In the genomic region with DNA sequence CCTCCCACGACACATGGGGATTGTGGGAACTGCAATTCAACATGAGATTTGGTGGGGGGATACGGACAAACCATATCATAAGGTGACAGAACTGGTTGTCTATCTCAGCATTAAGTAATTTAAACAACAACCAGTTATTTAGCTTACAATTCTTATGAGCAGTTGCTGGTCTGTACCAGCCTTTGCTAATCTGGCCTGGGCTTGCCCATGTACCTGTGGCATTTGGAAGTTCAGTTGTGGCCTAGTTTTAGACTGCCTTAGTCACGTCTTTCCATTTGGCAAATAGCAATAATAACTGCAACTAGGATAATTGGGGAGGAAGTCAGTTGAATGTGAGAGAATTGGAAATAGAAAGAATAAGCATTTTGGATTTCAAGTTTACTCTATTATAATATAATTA, we compare ENCODE assay signal across 28 cellular contexts.
"Had no signal": no experiment of that assay in that cellular context is flagged by ENCODE, and none has a peak within 500 bp of the region (broad histone marks: within the 10 kb centered on the region; RNA-seq: fewer than 3 reads in every experiment).

No MANE protein-coding gene starts in this region.

- H3K9me3 ChIP-seq: lower lobe of right lung, mucosa of descending colon, ovary, right atrium auricular region, right lobe of liver, testis, thyroid gland, transverse colon, upper lobe of left lung, vagina had no signal

- FAIRE-seq: kidney had no signal

- ATAC-seq: left colon; left lung; lower lobe of right lung; mucosa of descending colon; naive thymus-derived CD4-positive, alpha-beta T cell; natural killer cell treated with Interleukin-12 subunit alpha and Interleukin-12 subunit beta and Interleukin-15 and Interleukin-18, amount 100 ng/mL, for 72 hours; right lobe of liver; stimulated activated memory B cell treated with anti-CD40 and anti-IgM and Interleukin-4, amounts not matched to agents 10 μg/mL and 1 μg/mL and 100 μg/mL, for 72 hours; stimulated activated naive CD8-positive, alpha-beta T cell treated with anti-CD3 and anti-CD28 coated beads, Interleukin-15, amount 100 ng/mL, for 72 hours had no signal

- H3K27ac ChIP-seq: left lung, lower lobe of right lung, ovary, right atrium auricular region, right lobe of liver, testis, thyroid gland, transverse colon, upper lobe of left lung, vagina had no signal

- H3K4me3 ChIP-seq: left lung, lower lobe of right lung, mucosa of descending colon, ovary, right atrium auricular region, right lobe of liver, smooth muscle cell, testis, thyroid gland, transverse colon, upper lobe of left lung, vagina had no signal

- H3K4me1 ChIP-seq: left lung, lower lobe of right lung, right atrium auricular region, right lobe of liver, testis, thyroid gland, transverse colon, upper lobe of left lung had no signal

- H3K27ac Mint-ChIP-seq: naive thymus-derived CD4-positive, alpha-beta T cell; natural killer cell treated with Interleukin-12 subunit alpha and Interleukin-12 subunit beta and Interleukin-15 and Interleukin-18, amount 100 ng/mL, for 72 hours; progenitor cell of endocrine pancreas; stimulated activated memory B cell treated with anti-CD40 and anti-IgM and Interleukin-4, amounts not matched to agents 10 μg/mL and 1 μg/mL and 100 μg/mL, for 72 hours; stimulated activated naive CD8-positive, alpha-beta T cell treated with anti-CD3 and anti-CD28 coated beads, Interleukin-15, amount 100 ng/mL, for 72 hours had no signal

- H3K36me3 Mint-ChIP-seq: naive thymus-derived CD4-positive, alpha-beta T cell; stimulated activated memory B cell treated with anti-CD40 and anti-IgM and Interleukin-4, amounts not matched to agents 10 μg/mL and 1 μg/mL and 100 μg/mL, for 72 hours had no signal

- H3K4me1 Mint-ChIP-seq: naive thymus-derived CD4-positive, alpha-beta T cell; stimulated activated memory B cell treated with anti-CD40 and anti-IgM and Interleukin-4, amounts not matched to agents 10 μg/mL and 1 μg/mL and 100 μg/mL, for 72 hours; stimulated activated naive CD8-positive, alpha-beta T cell treated with anti-CD3 and anti-CD28 coated beads, Interleukin-15, amount 100 ng/mL, for 72 hours had no signal

- H3K4me3 Mint-ChIP-seq: naive thymus-derived CD4-positive, alpha-beta T cell; natural killer cell treated with Interleukin-12 subunit alpha and Interleukin-12 subunit beta and Interleukin-15 and Interleukin-18, amount 100 ng/mL, for 72 hours; stimulated activated memory B cell treated with anti-CD40 and anti-IgM and Interleukin-4, amounts not matched to agents 10 μg/mL and 1 μg/mL and 100 μg/mL, for 72 hours; stimulated activated naive CD8-positive, alpha-beta T cell treated with anti-CD3 and anti-CD28 coated beads, Interleukin-15, amount 100 ng/mL, for 72 hours had no signal

- H3K4me2 ChIP-seq: smooth muscle cell had no signal

- H3K27me3 Mint-ChIP-seq: natural killer cell treated with Interleukin-12 subunit alpha and Interleukin-12 subunit beta and Interleukin-15 and Interleukin-18, amount 100 ng/mL, for 72 hours; progenitor cell of endocrine pancreas; stimulated activated memory B cell treated with anti-CD40 and anti-IgM and Interleukin-4, amounts not matched to agents 10 μg/mL and 1 μg/mL and 100 μg/mL, for 72 hours; stimulated activated naive CD8-positive, alpha-beta T cell treated with anti-CD3 and anti-CD28 coated beads, Interleukin-15, amount 100 ng/mL, for 72 hours had no signal

- H3K36me3 ChIP-seq: left lung, lower lobe of right lung, ovary, right atrium auricular region, right lobe of liver, thyroid gland, transverse colon, upper lobe of left lung, vagina had no signal

- H3K27me3 ChIP-seq: left lung, ovary, right atrium auricular region, right lobe of liver, testis, thyroid gland, transverse colon, upper lobe of left lung, vagina had no signal

- DNase-seq: hippocampal formation; kidney; left colon; left lung; lower lobe of right lung; mesendoderm; midbrain; mucosa of descending colon; naive thymus-derived CD4-positive, alpha-beta T cell; ovary; right lobe of liver; stimulated activated CD4-positive, alpha-beta T cell treated with anti-CD3 and anti-CD28 coated beads, Interleukin-1b, Interleukin-23, amount 100 ng/mL, for 48 hours; stimulated activated CD4-positive, alpha-beta T cell treated with anti-CD3 and anti-CD28 coated beads, Interleukin-2, amount 100 ng/mL, for 48 hours; stimulated activated CD4-positive, alpha-beta T cell treated with anti-CD3 and anti-CD28 coated beads, Interleukin-4, amount 100 ng/mL, for 4 hours; stimulated activated CD8-positive, alpha-beta memory T cell treated with anti-CD3 and anti-CD28 coated beads, Interleukin-4, amount 100 ng/mL, for 48 hours; stimulated activated naive CD4-positive, alpha-beta T cell treated with Interleukin-2 at 50 U/mL for 16 hours; stimulated activated naive CD8-positive, alpha-beta T cell treated with anti-CD3 and anti-CD28 coated beads, Interleukin-15, amount 100 ng/mL, for 72 hours; substantia nigra; testis; thyroid gland; transverse colon; upper lobe of left lung had no signal
